ENCODE assay signal across 17 cellular contexts in the genomic region with DNA sequence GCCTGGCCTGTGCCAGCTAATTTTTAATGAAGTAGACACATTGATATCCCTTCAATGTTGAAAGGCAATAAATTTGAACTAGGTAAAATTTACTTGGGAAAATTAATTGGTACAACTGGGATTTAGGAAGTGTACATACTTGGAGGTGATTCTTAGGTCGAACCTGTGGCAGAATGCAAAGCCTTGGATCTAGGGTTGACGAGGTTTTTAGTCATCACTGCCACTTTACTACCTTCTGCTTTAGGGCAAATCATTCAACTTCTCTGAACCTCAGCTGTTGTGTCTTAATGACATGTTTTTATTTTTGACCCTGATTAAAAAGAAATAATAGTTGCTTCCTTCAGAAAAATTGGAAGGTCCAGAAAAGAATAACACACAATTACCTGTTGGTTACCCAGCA. TPM values are rescaled to one million over a fixed set of nuclear protein-coding genes. Genes with fewer than 3 reads are reported as not detected.
DNase-seq lines count a peak whose midpoint lies in the region; ATAC-seq and TF ChIP-seq lines count a peak whose summit lies in the region.
"Had no signal": no experiment of that assay in that cellular context is flagged by ENCODE, and none has a peak within 500 bp of the region (broad histone marks: within the 10 kb centered on the region; RNA-seq: fewer than 3 reads in every experiment).

No MANE protein-coding gene starts in this region.

- no peaks in the 10 kb centered on the region for H3K9me2 ChIP-seq in PC-9 (ENCODE audit: insufficient read depth)

- H3K27ac Mint-ChIP-seq in MCF 10A (ENCODE audit: low read depth, unreplicated experiment), result no peak overlapping the region
- no peak overlapping the region for H3K27ac Mint-ChIP-seq in stimulated activated effector memory CD8-positive, alpha-beta T cell treated with anti-CD3 and anti-CD28 coated beads, Interleukin-12 subunit alpha, Interleukin-12 subunit beta, amount 100 ng/mL, for 72 hours
- peak overlapping the region in 1 of 2 donors; percentile 85 for H3K27ac Mint-ChIP-seq in natural killer cell

- POLR2A ChIA-PET in MCF 10A (lab: Yijun Ruan, JAX), result interaction anchor here (1.1 kb wide), 1 partner anchor 584 kb away, joined by 3 read pairs; no protein-coding TSS in a partner anchor
- POLR2A ChIA-PET in PC-9 (lab: Charles Lee; ENCODE audit: unreplicated experiment), result interaction anchor here (0.6 to 0.7 kb wide), 2 partner anchors 8 to 27 kb away, joined by 3 to 4 read pairs; no protein-coding TSS in a partner anchor

- no peaks in the 10 kb centered on the region for H3K36me3 Mint-ChIP-seq in MCF 10A (ENCODE audit: insufficient read depth, unreplicated experiment)
- peaks cover 7% of the 10 kb centered on the region for H3K36me3 Mint-ChIP-seq in stimulated activated effector memory CD8-positive, alpha-beta T cell treated with anti-CD3 and anti-CD28 coated beads, Interleukin-12 subunit alpha, Interleukin-12 subunit beta, amount 100 ng/mL, for 72 hours
- H3K36me3 Mint-ChIP-seq in natural killer cell, result no peaks in the 10 kb centered on the region

- peaks cover 24% of the 10 kb centered on the region for H3F3A ChIP-seq in PC-9 (ENCODE audit: insufficient read depth, low read depth)

- H3K27me3 Mint-ChIP-seq in MCF 10A (ENCODE audit: insufficient read depth, unreplicated experiment) (no peaks in the 10 kb centered on the region), natural killer cell (ENCODE audit: low read depth in 2 of 2) (no peaks in the 10 kb centered on the region)

- intact Hi-C loops in MCF 10A (cut with micrococcal nuclease), result no loop called here
- intact Hi-C loops in breast epithelium (cut with DNase I; ENCODE audit: low total_unique reads), result no loop called here
- intact Hi-C loops in PC-9 (cut with micrococcal nuclease; ENCODE audit: unreplicated experiment), result no loop called here
- intact Hi-C loops in spleen (cut with DNase I; ENCODE audit: low total_unique reads), result no loop called here
- intact Hi-C loops in natural killer cell (cut with micrococcal nuclease), result no loop called here

- no TSS peak for BruUV-seq in MCF 10A (replicated peaks; lab: Mats Ljungman, UMichigan)
- no TSS peak for BruUV-seq in PC-9 (replicated peaks; lab: Mats Ljungman, UMichigan)

- H3K4me1 Mint-ChIP-seq in MCF 10A (ENCODE audit: insufficient read depth, unreplicated experiment) (peaks cover 11% of the 10 kb centered on the region), natural killer cell (peaks cover 25% of the 10 kb centered on the region in 2 donors)
- H3K4me1 Mint-ChIP-seq in stimulated activated effector memory CD8-positive, alpha-beta T cell treated with anti-CD3 and anti-CD28 coated beads, Interleukin-12 subunit alpha, Interleukin-12 subunit beta, amount 100 ng/mL, for 72 hours, result peaks cover 30% of the 10 kb centered on the region

- 72 to 92% (median 80%) methylated on average over 2 of the region's 2 CpGs for WGBS in spleen, 5 donors

- H3K79me2 ChIP-seq in PC-9 (ENCODE audit: low read depth), result peaks cover 50% of the 10 kb centered on the region

- H4K20me1 ChIP-seq in PC-9 (ENCODE audit: insufficient read depth), result peaks cover 23% of the 10 kb centered on the region

- DNase-seq in MCF 10A (ENCODE audit: unreplicated experiment) (peak; percentile 13), breast epithelium (ENCODE audit: low spot score in 2 of 2) (no peak), PC-9 (no peak), epithelial cell of prostate (ENCODE audit: low read depth, low spot score) (no peak), spleen (no peak), natural killer cell (no peak)
- DNase-seq in stimulated activated effector memory CD8-positive, alpha-beta T cell treated with anti-CD3 and anti-CD28 coated beads, Interleukin-12 subunit alpha, Interleukin-12 subunit beta, amount 100 ng/mL, for 72 hours (ENCODE audit: low spot score in 2 of 2), result no peak
- DNase-seq: activated CD4-positive, alpha-beta T cell treated with anti-CD3 and anti-CD28 coated beads for 4 hours; activated CD8-positive, alpha-beta memory T cell treated with anti-CD3 and anti-CD28 coated beads, Interleukin-2, amount 50 U/mL, for 4 hours; activated naive CD4-positive, alpha-beta T cell treated with Interleukin-2 at 50 U/mL for 16 hours; body of pancreas; NCI-H146; SHP77 treated with DMSO at 0.1 percent for 48 hours; stimulated activated CD4-positive, alpha-beta T cell treated with anti-CD3 and anti-CD28 coated beads, Interleukin-15, amount 100 ng/mL, for 24 hours had no signal

- no peaks in the 10 kb centered on the region for H3K9me3 ChIP-seq in breast epithelium
- H3K9me3 ChIP-seq in PC-9 (ENCODE audit: insufficient read depth, low read depth), result no peaks in the 10 kb centered on the region
- H3K9me3 ChIP-seq in spleen, result no peaks in the 10 kb centered on the region
- H3K9me3 ChIP-seq: body of pancreas, vagina had no signal

- no peaks in the 10 kb centered on the region for H3K36me3 ChIP-seq in breast epithelium
- no peaks in the 10 kb centered on the region for H3K36me3 ChIP-seq in PC-9 (ENCODE audit: low read depth)
- no peaks in the 10 kb centered on the region for H3K36me3 ChIP-seq in spleen
- H3K36me3 ChIP-seq: vagina had no signal

- H3K27me3 ChIP-seq in breast epithelium (no peaks in the 10 kb centered on the region), PC-9 (ENCODE audit: insufficient read depth, low read depth) (no peaks in the 10 kb centered on the region), spleen (replicated peaks in 1 of 7) (no peaks in the 10 kb centered on the region)
- H3K27me3 ChIP-seq: body of pancreas, vagina had no signal

- no peak for ATAC-seq in stimulated activated effector memory CD8-positive, alpha-beta T cell treated with anti-CD3 and anti-CD28 coated beads, Interleukin-12 subunit alpha, Interleukin-12 subunit beta, amount 100 ng/mL, for 72 hours
- no peak for ATAC-seq in HG03520 (IDR thresholded peaks at IDR 0.05; ENCODE audit: unreplicated experiment)
- ATAC-seq in natural killer cell, result no peak
- ATAC-seq: body of pancreas, left lobe of liver had no signal

- TF ChIP-seq CTCF in MCF 10A (IDR thresholded peaks at IDR 0.05; ENCODE audit: unreplicated experiment), result no peak
- TF ChIP-seq CTCF in breast epithelium (IDR thresholded peaks at IDR 0.05), result no peak
- no peak for TF ChIP-seq CTCF in PC-9 (conservative IDR thresholded peaks at IDR 0.05)
- no peak for TF ChIP-seq CTCF in spleen (IDR thresholded peaks at IDR 0.05 in 8 of 11, conservative IDR thresholded peaks at IDR 0.05 in 3 of 11)
- no peak for TF ChIP-seq CTCF in natural killer cell (IDR thresholded peaks at IDR 0.05)

- H2AFZ ChIP-seq in PC-9, result no peak overlapping the region

- TF ChIP-seq POLR2A in breast epithelium (IDR thresholded peaks at IDR 0.05) (no peak), spleen (IDR thresholded peaks at IDR 0.05) (no peak)

- H3K4me3 Mint-ChIP-seq in MCF 10A (ENCODE audit: unreplicated experiment) (peak overlapping the region; percentile 84), natural killer cell (no peak overlapping the region)
- peak overlapping the region; percentile 82 for H3K4me3 Mint-ChIP-seq in stimulated activated effector memory CD8-positive, alpha-beta T cell treated with anti-CD3 and anti-CD28 coated beads, Interleukin-12 subunit alpha, Interleukin-12 subunit beta, amount 100 ng/mL, for 72 hours

- H3K9me3 Mint-ChIP-seq in MCF 10A (ENCODE audit: unreplicated experiment) (no peaks in the 10 kb centered on the region), natural killer cell (no peaks in the 10 kb centered on the region)
- no peaks in the 10 kb centered on the region for H3K9me3 Mint-ChIP-seq in stimulated activated effector memory CD8-positive, alpha-beta T cell treated with anti-CD3 and anti-CD28 coated beads, Interleukin-12 subunit alpha, Interleukin-12 subunit beta, amount 100 ng/mL, for 72 hours

- CTCF ChIA-PET in MCF 10A (lab: Yijun Ruan, JAX), result interaction anchor here (0.6 to 0.9 kb wide), 2 partner anchors 17 to 130 kb away, joined by 3 read pairs; no protein-coding TSS in a partner anchor
- CTCF ChIA-PET in PC-9 (lab: Charles Lee), result interaction anchor here (0.7 kb wide), 1 partner anchor 68 kb away, joined by 4 read pairs; no protein-coding TSS in a partner anchor

- peak overlapping the region; percentile 84 for H3K4me2 ChIP-seq in PC-9

- peaks cover 0 to 5% of the 10 kb centered on the region in 2 donors for H3K4me1 ChIP-seq in breast epithelium
- peaks cover 27% of the 10 kb centered on the region for H3K4me1 ChIP-seq in PC-9 (replicated peaks; ENCODE audit: insufficient read depth)
- peaks cover 12 to 90% (median 50%) of the 10 kb centered on the region in 6 donors for H3K4me1 ChIP-seq in spleen

- H3K27ac ChIP-seq in breast epithelium, result peak overlapping the region in 1 of 2 donors; percentile 15
- H3K27ac ChIP-seq in PC-9, result no peak overlapping the region
- peak overlapping the region; percentile 17 for H3K27ac ChIP-seq in epithelial cell of prostate
- H3K27ac ChIP-seq in spleen, result no peak overlapping the region
- H3K27ac ChIP-seq: vagina had no signal

- H3K4me3 ChIP-seq in breast epithelium (no peak overlapping the region), PC-9 (peak overlapping the region; percentile 66; the same call in 1 of the 2 replicates), spleen (peak overlapping the region in 1 of 8 donors; percentile 97)
- H3K4me3 ChIP-seq: body of pancreas had no signal

RNA-seq across cellular contexts. Expression of a gene that starts 2.5 kb away (rescaled TPM):
- total RNA-seq in MCF 10A (2022), result 26.4 and 35.4 TPM in 2 replicates
- total RNA-seq in breast epithelium, result 10 to 100 TPM; 42.4 to 69.4 (median 58.3) TPM
- 24.2 and 34.1 TPM in 2 replicates for total RNA-seq in PC-9 (2021)
- 10 to 100 TPM; 40.4 to 49.5 (median 42.6) TPM for total RNA-seq in spleen
- 10 to 100 TPM; 10.0 to 14.8 (median 12.7) TPM for polyA plus RNA-seq in spleen
- total RNA-seq in natural killer cell, result 10 to 100 TPM; 29.6 to 40.8 (median 38.2) TPM

RNA-seq across cellular contexts. Expression of a gene that starts 30.2 kb away (rescaled TPM):
- total RNA-seq in MCF 10A (2022) (0.66 and 1.3 TPM in 2 replicates), breast epithelium (1 to 10 TPM in 1 of 3 donors, under 1 TPM in 2; 0.48 to 1.3 (median 0.66) TPM), PC-9 (2021) (3.4 and 4.4 TPM in 2 replicates), spleen (1 to 10 TPM in 4 of 7 donors, under 1 TPM in 1, not detected in 2; 0.70 to 1.8 (median 1.3) TPM), natural killer cell (under 1 TPM in 2 of 3 donors, not detected in 1; 0.49 to 0.55 TPM)
- 1 to 10 TPM; 2.4 to 3.4 (median 3.2) TPM for polyA plus RNA-seq in spleen
- total RNA-seq: body of pancreas, vagina had no signal
